ENCODE assay signal across 14 cellular contexts in genomic region chr2:47360937-47361336, GRCh38. TPM values are rescaled to one million over a fixed set of nuclear protein-coding genes. Genes with fewer than 3 reads are reported as not detected.
A peak's percentile ranks its signal among the peaks of the same experiment; 100 is the strongest.
DNase-seq lines count a peak whose midpoint lies in the region; ATAC-seq and TF ChIP-seq lines count a peak whose summit lies in the region.
"Had no signal": no experiment of that assay in that cellular context is flagged by ENCODE, and none has a peak within 500 bp of the region (broad histone marks: within the 10 kb centered on the region; RNA-seq: fewer than 3 reads in every experiment).

No MANE protein-coding gene starts in this region.

- no peaks in the 10 kb centered on the region for H3K36me3 ChIP-seq in osteoblast (ENCODE audit: insufficient read depth, low read length)
- H3K36me3 ChIP-seq: heart right ventricle had no signal

- H3K4me2 ChIP-seq in osteoblast (ENCODE audit: insufficient read depth, low read length): no peak overlapping the region

- H3K27me3 ChIP-seq in osteoblast (ENCODE audit: insufficient read depth, low read length): no peaks in the 10 kb centered on the region
- H3K27me3 ChIP-seq: heart right ventricle had no signal

- DNase-seq in EH (ENCODE audit: low read depth): peak; percentile 76
- peak; percentile 82 for DNase-seq in LHCN-M2 (ENCODE audit: low read depth)
- peak; percentile 30 for DNase-seq in choroid plexus epithelial cell (ENCODE audit: low read depth)
- peak; percentile 93 for DNase-seq in osteoblast (ENCODE audit: insufficient read length, low spot score, missing footprints)
- DNase-seq in NOMO-1 treated with dmso at 0.1 percent for 144 hours (lab: John Stamatoyannopoulos, UW; ENCODE audit: unreplicated experiment): no peak
- no peak for DNase-seq in effector CD8-positive, alpha-beta T cell (lab: John Stamatoyannopoulos, UW)
- DNase-seq: activated CD8-positive, alpha-beta T cell treated with anti-CD3 and anti-CD28 coated beads for 36 hours; DMS79 treated with DMSO at 0.1 percent for 48 hours; dorsolateral prefrontal cortex; heart right ventricle; NCI-H1436 treated with DMSO at 0.1 percent for 48 hours; NCI-H774; posterior cingulate gyrus had no signal

- H3K27ac ChIP-seq in osteoblast (ENCODE audit: low read depth, low read length): no peak overlapping the region
- H3K27ac ChIP-seq: dorsolateral prefrontal cortex, heart right ventricle had no signal

- no peak for TF ChIP-seq CTCF in choroid plexus epithelial cell (conservative IDR thresholded peaks at IDR 0.05; ENCODE audit: low read depth, low read length)
- TF ChIP-seq CTCF in osteoblast (IDR thresholded peaks at IDR 0.05; ENCODE audit: extremely low read depth, low read depth, low read length): no peak

- ATAC-seq in HG02884 (IDR thresholded peaks at IDR 0.05; ENCODE audit: unreplicated experiment): no peak
- ATAC-seq: activated CD8-positive, alpha-beta T cell treated with anti-CD3 and anti-CD28 coated beads for 36 hours; heart right ventricle had no signal

- no peaks in the 10 kb centered on the region for H3K9me3 ChIP-seq in osteoblast (ENCODE audit: low read depth, low read length)
- H3K9me3 ChIP-seq: heart right ventricle had no signal

- peaks cover 10% of the 10 kb centered on the region for H3K4me1 ChIP-seq in osteoblast (ENCODE audit: insufficient read depth, low read length)

- H3K4me3 ChIP-seq in choroid plexus epithelial cell (ENCODE audit: low read depth, low read length): no peak overlapping the region
- H3K4me3 ChIP-seq in osteoblast (ENCODE audit: insufficient read depth, low read length): no peak overlapping the region
- H3K4me3 ChIP-seq: dorsolateral prefrontal cortex, heart right ventricle had no signal

- H3K79me2 ChIP-seq in osteoblast (ENCODE audit: insufficient read depth, low read length): no peaks in the 10 kb centered on the region

- no peaks in the 10 kb centered on the region for H4K20me1 ChIP-seq in osteoblast (ENCODE audit: insufficient read depth, low read length)

- H2AFZ ChIP-seq in osteoblast (ENCODE audit: low read length): peak overlapping the region; percentile 29

RNA-seq across cellular contexts. Expression of gene EPCAM, which starts 8.2 kb away (rescaled TPM):
- total RNA-seq in LHCN-M2 (2014; rRNA removed) (not detected in 2 replicates), osteoblast (under 0.01 TPM in 1 of 2 replicates, not detected in the other)
- 0.06 TPM for polyA plus RNA-seq in LHCN-M2 (2012)

RNA-seq across cellular contexts. Expression of gene MSH2, which starts 42.0 kb away (rescaled TPM):
- total RNA-seq in LHCN-M2 (2014; rRNA removed): 54.2 and 55.3 TPM in 2 replicates
- 12.5 TPM for polyA plus RNA-seq in LHCN-M2 (2012)
- 14.5 and 16.5 TPM in 2 replicates for total RNA-seq in osteoblast

Comparison
In these comparisons a context has a peak if more than half of its experiments do, and no peak if none do; other contexts are left out.
1. DNase-seq: peak in EH (single experiment), LHCN-M2 (single experiment), choroid plexus epithelial cell (single experiment) and osteoblast (single experiment); none in NOMO-1 treated with dmso at 0.1 percent for 144 hours (single experiment) and effector CD8-positive, alpha-beta T cell (single experiment).